In genomic region chr3:61687663-61688306, GRCh38 we compare ENCODE assay signal across 24 cellular contexts.
DNase-seq lines count a peak whose midpoint lies in the region; ATAC-seq and TF ChIP-seq lines count a peak whose summit lies in the region.
"Had no signal": no experiment of that assay in that cellular context is flagged by ENCODE, and none has a peak within 500 bp of the region (broad histone marks: within the 10 kb centered on the region; RNA-seq: fewer than 3 reads in every experiment).

No MANE protein-coding gene starts in this region.

- intact Hi-C loops in left ventricle myocardium superior (cut with micrococcal nuclease): no loop called here

- H3K27ac Mint-ChIP-seq in neural crest cell (ENCODE audit: unreplicated experiment): peak overlapping the region; percentile 7
- H3K27ac Mint-ChIP-seq in T-helper 17 cell: no peak overlapping the region
- H3K27ac Mint-ChIP-seq: activated naive CD8-positive, alpha-beta T cell treated with anti-CD3 and anti-CD28 coated beads, Interleukin-2, amount 10 ng/mL, durations not matched to agents 7 days and 5 days; B cell; naive thymus-derived CD8-positive, alpha-beta T cell; stimulated activated memory B cell treated with anti-CD40 and anti-IgM and Interleukin-4, amounts not matched to agents 10 μg/mL and 1 μg/mL and 100 μg/mL, for 72 hours had no signal

- H3K4me1 ChIP-seq in ES-I3 (ENCODE audit: insufficient read depth, low read length) (peaks cover 95% of the 10 kb centered on the region), MM.1S (ENCODE audit: low read length) (no peaks in the 10 kb centered on the region)

- H3K36me3 ChIP-seq in ES-I3 (ENCODE audit: insufficient read depth, low read length): no peaks in the 10 kb centered on the region
- H3K36me3 ChIP-seq in WERI-Rb-1: peaks cover 7% of the 10 kb centered on the region
- no peaks in the 10 kb centered on the region for H3K36me3 ChIP-seq in MM.1S (replicated peaks; ENCODE audit: insufficient read depth, low read length)
- H3K36me3 ChIP-seq: Peyer's patch had no signal

- H3K9me3 ChIP-seq in ES-I3 (ENCODE audit: control insufficient read depth, insufficient read depth, low read length) (no peaks in the 10 kb centered on the region), WERI-Rb-1 (ENCODE audit: severe bottlenecking) (no peaks in the 10 kb centered on the region), MM.1S (replicated peaks; ENCODE audit: insufficient read depth, low read length) (no peaks in the 10 kb centered on the region), T-helper 17 cell (ENCODE audit: control insufficient read depth, low read length, poor library complexity, severe bottlenecking) (no peaks in the 10 kb centered on the region)
- H3K9me3 ChIP-seq: Peyer's patch, testis had no signal

- H3K9ac ChIP-seq in ES-I3 (ENCODE audit: low read depth, low read length) (peak overlapping the region; percentile 17; the same call in 1 of the 2 replicates), MM.1S (ENCODE audit: low read length) (no peak overlapping the region)

- H3K4me3 ChIP-seq in WERI-Rb-1 (ENCODE audit: low read depth, low read length) (peak overlapping the region; percentile 39), MM.1S (ENCODE audit: low read length) (no peak overlapping the region)
- H3K4me3 ChIP-seq: Peyer's patch, skin epidermis, testis had no signal

- no peaks in the 10 kb centered on the region for H3F3A ChIP-seq in MM.1S (ENCODE audit: insufficient read depth, low read length)

- peaks cover 46% of the 10 kb centered on the region for H3K79me2 ChIP-seq in MM.1S (ENCODE audit: low read length)

- H3K4me3 Mint-ChIP-seq in neural crest cell (peak overlapping the region; percentile 18), T-helper 17 cell (no peak overlapping the region)
- H3K4me3 Mint-ChIP-seq: activated naive CD8-positive, alpha-beta T cell treated with anti-CD3 and anti-CD28 coated beads, Interleukin-2, amount 10 ng/mL, durations not matched to agents 7 days and 5 days; B cell; naive thymus-derived CD8-positive, alpha-beta T cell; stimulated activated memory B cell treated with anti-CD40 and anti-IgM and Interleukin-4, amounts not matched to agents 10 μg/mL and 1 μg/mL and 100 μg/mL, for 72 hours had no signal

- H3K27ac ChIP-seq in WERI-Rb-1: peak overlapping the region; percentile 87
- no peak overlapping the region for H3K27ac ChIP-seq in MM.1S (ENCODE audit: low read length)
- H3K27ac ChIP-seq: Peyer's patch, skin epidermis, testis had no signal

- no peak overlapping the region for H2AFZ ChIP-seq in MM.1S (ENCODE audit: low read length)

- DNase-seq in WERI-Rb-1 (peak; percentile 60), left ventricle myocardium superior (no peak), neural crest cell (ENCODE audit: low read depth, low spot score) (no peak), MM.1S (no peak), T-helper 17 cell (no peak), NCI-H748 (lab: John Stamatoyannopoulos, UW; ENCODE audit: unreplicated experiment) (no peak)
- DNase-seq in activated naive CD4-positive, alpha-beta T cell (lab: John Stamatoyannopoulos, UW): no peak
- DNase-seq: activated naive CD8-positive, alpha-beta T cell treated with anti-CD3 and anti-CD28 coated beads, Interleukin-2, amount 10 ng/mL, durations not matched to agents 7 days and 5 days; effector CD4-positive, alpha-beta T cell; erythroblast; foreskin melanocyte; kidney glomerular epithelial cell; naive thymus-derived CD8-positive, alpha-beta T cell; NCI-H1105; NCI-H2081 treated with DMSO at 0.1 percent for 48 hours; NCI-H510A; NK-92 treated with Interleukin-12 subunit alpha and Interleukin-12 subunit beta, amount 100 ng/mL, for 24 hours; T-helper 2 cell; testis had no signal

- ATAC-seq in left ventricle myocardium superior: peak; percentile 64
- ATAC-seq in T-helper 17 cell: no peak
- ATAC-seq: naive thymus-derived CD8-positive, alpha-beta T cell; stimulated activated memory B cell treated with anti-CD40 and anti-IgM and Interleukin-4, amounts not matched to agents 10 μg/mL and 1 μg/mL and 100 μg/mL, for 72 hours had no signal

- H3K9me3 Mint-ChIP-seq in neural crest cell: no peaks in the 10 kb centered on the region
- H3K9me3 Mint-ChIP-seq: activated naive CD8-positive, alpha-beta T cell treated with anti-CD3 and anti-CD28 coated beads, Interleukin-2, amount 10 ng/mL, durations not matched to agents 7 days and 5 days; naive thymus-derived CD8-positive, alpha-beta T cell; stimulated activated memory B cell treated with anti-CD40 and anti-IgM and Interleukin-4, amounts not matched to agents 10 μg/mL and 1 μg/mL and 100 μg/mL, for 72 hours had no signal

- H3K4me2 ChIP-seq in MM.1S (ENCODE audit: low read depth, low read length): no peak overlapping the region

- H3K27me3 ChIP-seq in WERI-Rb-1 (ENCODE audit: insufficient read depth, low read depth, severe bottlenecking): no peaks in the 10 kb centered on the region
- H3K27me3 ChIP-seq in MM.1S (replicated peaks; ENCODE audit: insufficient read depth, low read length): no peaks in the 10 kb centered on the region
- H3K27me3 ChIP-seq: Peyer's patch, testis had no signal

- no peaks in the 10 kb centered on the region for H4K20me1 ChIP-seq in MM.1S (ENCODE audit: insufficient read depth, low read length)

- H3K36me3 Mint-ChIP-seq in neural crest cell (ENCODE audit: low read depth): peaks cover 2% of the 10 kb centered on the region
- H3K36me3 Mint-ChIP-seq in T-helper 17 cell (ENCODE audit: low read depth): no peaks in the 10 kb centered on the region
- H3K36me3 Mint-ChIP-seq: activated naive CD8-positive, alpha-beta T cell treated with anti-CD3 and anti-CD28 coated beads, Interleukin-2, amount 10 ng/mL, durations not matched to agents 7 days and 5 days; naive thymus-derived CD8-positive, alpha-beta T cell; stimulated activated memory B cell treated with anti-CD40 and anti-IgM and Interleukin-4, amounts not matched to agents 10 μg/mL and 1 μg/mL and 100 μg/mL, for 72 hours had no signal

- H3K4me1 Mint-ChIP-seq in neural crest cell: peaks cover 59% of the 10 kb centered on the region
- H3K4me1 Mint-ChIP-seq in T-helper 17 cell: no peaks in the 10 kb centered on the region
- H3K4me1 Mint-ChIP-seq: activated naive CD8-positive, alpha-beta T cell treated with anti-CD3 and anti-CD28 coated beads, Interleukin-2, amount 10 ng/mL, durations not matched to agents 7 days and 5 days; B cell; naive thymus-derived CD8-positive, alpha-beta T cell; stimulated activated memory B cell treated with anti-CD40 and anti-IgM and Interleukin-4, amounts not matched to agents 10 μg/mL and 1 μg/mL and 100 μg/mL, for 72 hours had no signal

- H3K9me2 ChIP-seq in MM.1S (replicated peaks; ENCODE audit: insufficient read depth, low read length): no peaks in the 10 kb centered on the region

- no peak for TF ChIP-seq CTCF in WERI-Rb-1 (IDR thresholded peaks at IDR 0.05; ENCODE audit: low read depth, low read length)
- TF ChIP-seq CTCF in neural crest cell (conservative IDR thresholded peaks at IDR 0.05): no peak
- no peak for TF ChIP-seq CTCF in MM.1S (IDR thresholded peaks at IDR 0.05; ENCODE audit: low read length)

- H3K27me3 Mint-ChIP-seq in neural crest cell (ENCODE audit: low read depth) (no peaks in the 10 kb centered on the region), T-helper 17 cell (peaks cover 5% of the 10 kb centered on the region)
- H3K27me3 Mint-ChIP-seq: activated naive CD8-positive, alpha-beta T cell treated with anti-CD3 and anti-CD28 coated beads, Interleukin-2, amount 10 ng/mL, durations not matched to agents 7 days and 5 days; B cell; stimulated activated memory B cell treated with anti-CD40 and anti-IgM and Interleukin-4, amounts not matched to agents 10 μg/mL and 1 μg/mL and 100 μg/mL, for 72 hours had no signal
